In the genomic region with DNA sequence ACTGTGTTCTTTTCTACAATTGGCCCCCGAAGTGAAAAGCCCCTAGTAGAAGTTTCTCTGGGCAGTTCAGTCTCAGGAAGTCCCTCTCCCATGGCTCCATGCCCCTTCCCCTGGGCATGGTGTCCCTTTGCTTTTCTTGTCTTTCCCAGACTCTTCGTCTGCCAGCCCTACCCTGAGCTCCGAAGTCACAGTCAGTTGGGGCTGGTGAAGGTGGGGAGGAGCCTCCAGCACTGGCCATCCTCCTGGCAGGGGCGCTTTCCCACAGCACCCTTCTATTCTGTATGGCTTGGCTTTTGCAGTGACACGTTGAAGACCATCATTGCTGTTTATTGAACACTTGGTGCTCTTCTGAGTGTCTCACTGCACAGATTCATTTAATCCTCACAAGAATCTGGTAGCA, we compare ENCODE assay signal across 20 cellular contexts.
A peak's percentile ranks its signal among the peaks of the same experiment; 100 is the strongest.
DNase-seq lines count a peak whose midpoint lies in the region; ATAC-seq, FAIRE-seq and TF ChIP-seq lines count a peak whose summit lies in the region.
"Had no signal": no experiment of that assay in that cellular context is flagged by ENCODE, and none has a peak within 500 bp of the region (broad histone marks: within the 10 kb centered on the region; RNA-seq: fewer than 3 reads in every experiment).

No MANE protein-coding gene starts in this region.

- H3K79me2 ChIP-seq in GM12878 (ENCODE audit: control insufficient read depth, insufficient read depth, low read length), result no peaks in the 10 kb centered on the region

- H3K36me3 ChIP-seq in GM12878 (ENCODE audit: control insufficient read depth in 2 of 2, insufficient read depth in 2 of 2, low read length in 1 of 2), result no peaks in the 10 kb centered on the region
- no peaks in the 10 kb centered on the region for H3K36me3 ChIP-seq in esophagus muscularis mucosa
- no peaks in the 10 kb centered on the region for H3K36me3 ChIP-seq in muscle layer of colon (ENCODE audit: insufficient read depth, low read length)

- H4K20me1 ChIP-seq in GM12878 (ENCODE audit: control insufficient read depth, insufficient read depth), result no peaks in the 10 kb centered on the region

- H2AFZ ChIP-seq in GM12878 (ENCODE audit: control insufficient read depth, low read depth, low read length), result no peak overlapping the region

- TF ChIP-seq POLR2A in GM12878 (IDR thresholded peaks at IDR 0.05; ENCODE audit: low read depth, low read length) (no peak), esophagus muscularis mucosa (IDR thresholded peaks at IDR 0.05; ENCODE audit: low read depth) (no peak)

- POLR2A ChIA-PET in GM12878 (lab: Charles Lee), result no interaction called here

- H3K27ac ChIP-seq in GM12878 (ENCODE audit: control insufficient read depth, insufficient read depth) (no peak overlapping the region), esophagus muscularis mucosa (replicated peaks in 1 of 4) (peak overlapping the region; percentile 41 to 64 (median 54)), muscle layer of colon (ENCODE audit: low read depth, low read length) (peak overlapping the region; percentile 26), temporal lobe (ENCODE audit: low read depth, low read length) (peak overlapping the region; percentile 52)

- intact Hi-C loops in GM12878 (cut with micrococcal nuclease; ENCODE audit: unreplicated experiment) (no loop called here), esophagus muscularis mucosa (cut with DNase I) (loop anchor here (10.0 kb wide), 2 partner anchors 195 to 365 kb away; a partner anchor contains a TSS)

- CTCF ChIA-PET in GM12878 (lab: Yijun Ruan, JAX), result no interaction called here

- RAD21 ChIA-PET in GM12878 (lab: Charles Lee; ENCODE audit: unreplicated experiment), result no interaction called here

- ATAC-seq in GM12878, result no peak
- ATAC-seq in HG02759 (IDR thresholded peaks at IDR 0.05; ENCODE audit: unreplicated experiment), result no peak

- BruUV-seq in GM12878 (replicated peaks; lab: Mats Ljungman, UMichigan), result no TSS peak

- SMC1A ChIA-PET in GM12878 (lab: Charles Lee; ENCODE audit: uncharacterized antibody, unreplicated experiment), result interaction anchor here (0.8 kb wide), 1 partner anchor 33 kb away, joined by 3 read pairs; no protein-coding TSS in a partner anchor

- TF ChIP-seq EP300 in GM12878 (IDR thresholded peaks at IDR 0.05; ENCODE audit: borderline replicate concordance in 1 of 2, control insufficient read depth in 1 of 2, low read depth in 2 of 2, low read length in 2 of 2) (no peak), esophagus muscularis mucosa (IDR thresholded peaks at IDR 0.05) (no peak)

- no peaks in the 10 kb centered on the region; the same call in 2 of the 3 replicates for H3K9me3 ChIP-seq in GM12878 (replicated peaks; ENCODE audit: control insufficient read depth, insufficient read depth, low read length)
- no peaks in the 10 kb centered on the region for H3K9me3 ChIP-seq in esophagus muscularis mucosa
- no peaks in the 10 kb centered on the region for H3K9me3 ChIP-seq in muscle layer of colon (ENCODE audit: low read length)

- H3K27me3 ChIP-seq in GM12878 (replicated peaks in 1 of 2; ENCODE audit: control insufficient read depth in 2 of 2, insufficient read depth in 2 of 2, low read length in 1 of 2) (no peaks in the 10 kb centered on the region), esophagus muscularis mucosa (no peaks in the 10 kb centered on the region), muscle layer of colon (ENCODE audit: control insufficient read depth in 1 of 2, insufficient read depth in 2 of 2, low read length in 2 of 2) (no peaks in the 10 kb centered on the region)

- no peak overlapping the region for H3K4me3 ChIP-seq in GM12878
- H3K4me3 ChIP-seq in esophagus muscularis mucosa, result no peak overlapping the region
- H3K4me3 ChIP-seq in muscle layer of colon (ENCODE audit: low read depth in 1 of 2, low read length in 2 of 2), result no peak overlapping the region

- H3K9ac ChIP-seq in GM12878 (ENCODE audit: control insufficient read depth, insufficient read depth, low read length) (no peak overlapping the region), muscle layer of colon (ENCODE audit: low read length) (no peak overlapping the region)

- H3K4me1 ChIP-seq in GM12878 (ENCODE audit: control insufficient read depth, insufficient read depth, low read length) (peaks cover 12% of the 10 kb centered on the region), esophagus muscularis mucosa (peaks cover 18 to 44% (median 32%) of the 10 kb centered on the region in 4 donors), muscle layer of colon (ENCODE audit: insufficient read depth, low read length) (peaks cover 26% of the 10 kb centered on the region)

- TF ChIP-seq RAD21 in GM12878 (IDR thresholded peaks at IDR 0.05; ENCODE audit: insufficient read depth, low read depth, low read length), result no peak

- H3K4me2 ChIP-seq in GM12878 (ENCODE audit: control insufficient read depth, insufficient read depth), result peak overlapping the region; percentile 35; the same call in 1 of the 2 replicates

- DNase-seq in GM12878 (ENCODE audit: low read depth, low spot score) (no peak), esophagus muscularis mucosa (ENCODE audit: extremely low spot score) (no peak), A172 (ENCODE audit: low spot score) (no peak), NCI-H446 treated with DMSO at 0.1 percent for 48 hours (lab: John Stamatoyannopoulos, UW) (no peak), SIG-M5 treated with dmso at 0.1 percent for 504 hours (lab: John Stamatoyannopoulos, UW; ENCODE audit: unreplicated experiment) (no peak)
- DNase-seq: ACHN, AML-193, COR-L47, GF-D8, HFFc6, KBM-7, NCI-H1436, NCI-H2171 treated with DMSO at 0.1 percent for 48 hours, NCI-H510A, NCI-H774, RPMI8226 had no signal

- FAIRE-seq in GM12878 (lab: Jason Lieb, UNC), result no peak
- FAIRE-seq: H54 had no signal

- TF ChIP-seq CTCF in GM12878 (IDR thresholded peaks at IDR 0.05 in 2 of 3, conservative IDR thresholded peaks at IDR 0.05 in 1 of 3; ENCODE audit: control insufficient read depth in 2 of 3, extremely low read depth in 1 of 3, insufficient read depth in 1 of 3, low read depth in 3 of 3, low read length in 3 of 3) (no peak), esophagus muscularis mucosa (IDR thresholded peaks at IDR 0.05) (no peak)

- 26% methylated on average over 5 of the region's 5 CpGs for WGBS in GM12878 (ENCODE audit: insufficient coverage, insufficient replicate concordance, low lambda C conversion rate, missing lambda C conversion rate)
- WGBS in esophagus muscularis mucosa, result 80% methylated on average over 5 of the region's 5 CpGs

- in situ Hi-C loops in GM12878 (cut with MboI), result no loop called here

TF ChIP-seq in GM12878, 131 proteins besides CTCF, POLR2A, EP300 and RAD21:
- TF ChIP-seq TAF1 (IDR thresholded peaks at IDR 0.05; ENCODE audit: borderline replicate concordance, low read depth, low read length) (no peak), SMC3 (IDR thresholded peaks at IDR 0.05; ENCODE audit: borderline replicate concordance, low read length) (no peak), SUPT20H (IDR thresholded peaks at IDR 0.05; ENCODE audit: borderline replicate concordance, control insufficient read depth, low read depth, low read length) (no peak), ZZZ3 (IDR thresholded peaks at IDR 0.05; ENCODE audit: control insufficient read depth, insufficient read length, low read depth) (no peak)
